Comparison of ENCODE assay signal across 1 cellular context in the genomic region with DNA sequence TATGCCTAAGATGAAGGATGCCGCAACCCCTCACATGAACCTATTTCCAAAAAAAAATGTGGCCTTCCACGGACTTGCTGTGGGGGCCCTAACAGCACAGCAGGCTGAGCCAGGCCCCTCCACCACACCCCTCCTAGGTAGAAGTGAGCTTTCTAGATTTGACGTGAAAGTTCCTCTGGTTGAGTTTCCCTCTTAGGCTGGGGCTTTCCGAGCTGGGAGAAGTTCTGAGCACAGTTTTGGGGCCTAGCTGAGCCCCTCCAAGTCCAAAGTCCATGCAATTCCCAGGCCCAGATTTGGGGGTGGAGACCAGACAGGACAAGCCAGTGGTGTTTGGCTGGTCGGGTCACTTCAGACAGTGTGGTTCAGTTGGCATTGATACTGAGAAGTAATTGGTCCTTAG.
TF ChIP-seq lines count a peak whose summit lies in the region.

No MANE protein-coding gene starts in this region.

TF ChIP-seq in HepG2, 621 proteins besides CTCF, POLR2A, EP300 and RAD21:
- TF ChIP-seq ZNF501 (CRISPR knock-in tag; IDR thresholded peaks at IDR 0.05) (no peak), GFI1 (CRISPR knock-in tag; IDR thresholded peaks at IDR 0.05; ENCODE audit: borderline replicate concordance) (0 out of 2 replicates have a peak, but pooled peaks have one; percentile 23), SOX13 (IDR thresholded peaks at IDR 0.05) (no peak), SOX13 (CRISPR knock-in tag; conservative IDR thresholded peaks at IDR 0.05 in 1 of 2, IDR thresholded peaks at IDR 0.05 in 1 of 2) (no peak), RBM22 (optimal IDR thresholded peaks at IDR 0.05; ENCODE audit: low read length) (peak; percentile 23), ZNF777 (CRISPR knock-in tag; IDR thresholded peaks at IDR 0.05) (no peak)
TF ChIP-seq in HepG2: peak in this region for 2.
